In the genomic region with DNA sequence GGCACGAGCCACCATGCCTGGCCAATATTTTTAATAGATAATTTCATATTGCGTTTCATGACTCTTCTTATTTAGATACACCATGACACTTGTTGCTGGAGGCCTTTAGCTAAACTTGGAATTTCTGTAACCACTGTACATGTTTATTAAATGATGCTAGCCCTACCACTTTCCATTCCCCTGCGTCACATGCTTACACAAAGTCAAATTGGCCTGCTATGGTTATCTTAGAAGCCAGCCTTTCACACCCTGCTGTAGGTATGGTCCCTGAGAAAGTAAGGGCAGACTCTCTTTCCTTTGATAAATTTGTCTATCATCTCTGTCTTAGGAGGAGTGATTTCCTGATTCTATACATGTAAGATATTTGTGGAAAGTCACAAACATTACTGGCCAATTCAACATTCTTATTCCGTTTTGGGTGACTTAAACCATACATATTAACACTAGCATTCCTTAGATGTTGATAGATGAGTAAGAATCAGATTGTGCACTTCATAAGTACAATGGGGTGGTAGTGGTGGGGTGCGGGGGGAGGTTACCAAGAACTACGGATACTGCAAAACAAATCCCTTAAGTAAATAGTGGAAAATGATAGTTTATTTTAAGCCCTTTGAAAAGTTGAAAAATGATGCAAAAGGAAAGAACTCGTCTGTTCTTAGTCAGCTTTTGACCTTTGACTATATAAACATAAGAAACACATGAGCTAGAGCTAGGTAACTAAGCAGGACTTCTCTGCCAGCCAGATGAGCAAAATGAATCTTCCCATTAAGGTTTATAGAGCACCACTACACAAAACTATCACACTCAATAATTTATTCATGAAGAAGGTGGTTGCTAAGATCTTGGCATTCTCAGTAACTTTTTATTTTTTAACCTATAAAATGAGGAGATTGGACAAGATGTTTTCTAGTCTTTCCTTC, we compare ENCODE assay signal across 8 cellular contexts. TPM values are rescaled to one million over a fixed set of nuclear protein-coding genes. Genes with fewer than 3 reads are reported as not detected.
DNase-seq lines count a peak whose midpoint lies in the region; ATAC-seq and TF ChIP-seq lines count a peak whose summit lies in the region.

No MANE protein-coding gene starts in this region.

- H3K4me3 ChIP-seq in AG10803 (ENCODE audit: low read length) (no peak overlapping the region), MG63 (no peak overlapping the region), mucosa of rectum (ENCODE audit: low read length in 2 of 2) (no peak overlapping the region), tibial artery (no peak overlapping the region)

- no peak overlapping the region for H2BK15ac ChIP-seq in H9 (ENCODE audit: low read depth, low read length)

- no peak overlapping the region for H4K5ac ChIP-seq in H9 (ENCODE audit: insufficient read length, low read depth, low read length)

- H3K36me3 ChIP-seq in MG63 (no peaks in the 10 kb centered on the region), mucosa of rectum (ENCODE audit: control insufficient read depth in 2 of 2, insufficient read depth in 2 of 2, low read length in 2 of 2) (no peaks in the 10 kb centered on the region), tibial artery (no peaks in the 10 kb centered on the region)

- no peak overlapping the region for H2AFZ ChIP-seq in H9 (ENCODE audit: low read length)

- no peak overlapping the region for H4K8ac ChIP-seq in H9 (replicated peaks; ENCODE audit: insufficient read length, low read depth, low read length)

- H3K27ac ChIP-seq in mucosa of rectum (ENCODE audit: low read depth in 2 of 2, low read length in 2 of 2) (peak overlapping the region; percentile 7 to 67), H9 (ENCODE audit: insufficient read length, low read depth, low read length) (no peak overlapping the region), tibial artery (no peak overlapping the region)

- no peak overlapping the region for H3K4me2 ChIP-seq in H9 (ENCODE audit: insufficient read depth, insufficient read length, low read length)

- H2BK120ac ChIP-seq in H9 (ENCODE audit: low read depth, low read length, poor library complexity, severe bottlenecking) = no peak overlapping the region

- H3K27me3 Mint-ChIP-seq in H9 (ENCODE audit: low read depth) = no peaks in the 10 kb centered on the region

- DNase-seq in AG10803 (ENCODE audit: low read depth) (peak; percentile 48), MG63 (peak; percentile 72), amniotic epithelial cell (ENCODE audit: low read depth) (peak; percentile 80), H9 (no peak), 8988T (no peak), tibial artery (no peak)

- H3K9me3 Mint-ChIP-seq in H9 = no peaks in the 10 kb centered on the region

- no peak overlapping the region for H3K4me3 Mint-ChIP-seq in H9

- H3K27me3 ChIP-seq in MG63 = no peaks in the 10 kb centered on the region
- no peaks in the 10 kb centered on the region for H3K27me3 ChIP-seq in mucosa of rectum (ENCODE audit: control insufficient read depth in 2 of 2, insufficient read depth in 2 of 2, low read length in 2 of 2)
- H3K27me3 ChIP-seq in H9 (ENCODE audit: insufficient read depth, low read length) = no peaks in the 10 kb centered on the region
- no peaks in the 10 kb centered on the region for H3K27me3 ChIP-seq in tibial artery

- no peak for ATAC-seq in GM19397 (IDR thresholded peaks at IDR 0.05; ENCODE audit: unreplicated experiment)

- H3K4ac ChIP-seq in H9 (ENCODE audit: low read depth, low read length) = no peak overlapping the region

- no peaks in the 10 kb centered on the region for H3K79me2 ChIP-seq in H9 (ENCODE audit: insufficient read depth, low read length)

- H3K4me1 ChIP-seq in mucosa of rectum (ENCODE audit: control insufficient read depth in 2 of 2, insufficient read depth in 2 of 2, low read length in 2 of 2) = peaks cover 7 to 14% of the 10 kb centered on the region in 2 donors
- H3K4me1 ChIP-seq in H9 (ENCODE audit: insufficient read depth, low read length) = peaks cover 5% of the 10 kb centered on the region; the same call in 1 of the 2 replicates
- no peaks in the 10 kb centered on the region for H3K4me1 ChIP-seq in tibial artery

- no peaks in the 10 kb centered on the region for H3K79me1 ChIP-seq in H9 (ENCODE audit: insufficient read depth, low read depth, low read length, poor library complexity, severe bottlenecking)

- H2BK12ac ChIP-seq in H9 (ENCODE audit: insufficient read length, low read depth, low read length) = no peak overlapping the region

- H3K4me1 Mint-ChIP-seq in H9 = peaks cover 27 to 38% of the 10 kb centered on the region in 2 experiments

- no peaks in the 10 kb centered on the region for H3K9me3 ChIP-seq in MG63
- no peaks in the 10 kb centered on the region for H3K9me3 ChIP-seq in mucosa of rectum (ENCODE audit: control insufficient read depth in 2 of 2, low read length in 2 of 2)
- no peaks in the 10 kb centered on the region for H3K9me3 ChIP-seq in H9 (ENCODE audit: control insufficient read depth, low read depth, low read length)
- no peaks in the 10 kb centered on the region for H3K9me3 ChIP-seq in tibial artery

- H3K56ac ChIP-seq in H9 (ENCODE audit: insufficient read length, low read depth, low read length) = no peak overlapping the region

- no peak overlapping the region for H3K27ac Mint-ChIP-seq in H9

- H3K36me3 Mint-ChIP-seq in H9 (ENCODE audit: insufficient read depth in 1 of 3, low read depth in 3 of 3) = no peaks in the 10 kb centered on the region

- TF ChIP-seq CTCF in AG10803 (conservative IDR thresholded peaks at IDR 0.05; ENCODE audit: low read length) = no peak
- no peak for TF ChIP-seq CTCF in H9 (conservative IDR thresholded peaks at IDR 0.05)
- TF ChIP-seq CTCF in tibial artery (IDR thresholded peaks at IDR 0.05) = no peak

- peaks cover 2% of the 10 kb centered on the region for H3K23me2 ChIP-seq in H9 (ENCODE audit: insufficient read length, low read depth, low read length, poor library complexity, severe bottlenecking)

- H3T11ph ChIP-seq in H9 (ENCODE audit: low read length) = no peak overlapping the region

- no peak overlapping the region for H3K9ac ChIP-seq in mucosa of rectum (ENCODE audit: low read depth in 1 of 2, low read length in 2 of 2)
- no peak overlapping the region for H3K9ac ChIP-seq in H9 (ENCODE audit: extremely low read depth, insufficient read length, low read length)

- no peak overlapping the region for H3K18ac ChIP-seq in H9 (ENCODE audit: insufficient read length, low read depth, low read length)

- intact Hi-C loops in tibial artery (cut with DNase I; ENCODE audit: low total_unique reads) = no loop called here

- no peaks in the 10 kb centered on the region for H4K20me1 ChIP-seq in H9 (ENCODE audit: control insufficient read depth, insufficient read depth, insufficient read length)

- no peak overlapping the region for H4K91ac ChIP-seq in H9 (ENCODE audit: insufficient read length, low read depth, low read length)

- H2AK5ac ChIP-seq in H9 (ENCODE audit: insufficient read length, low read length) = no peak overlapping the region

- no peak overlapping the region for H2BK5ac ChIP-seq in H9 (ENCODE audit: insufficient read length, low read length)

- H3K23ac ChIP-seq in H9 (ENCODE audit: insufficient read length, low read depth, low read length) = no peak overlapping the region

- H3K14ac ChIP-seq in H9 (ENCODE audit: insufficient read depth, low read length) = no peak overlapping the region

- H2BK20ac ChIP-seq in H9 (ENCODE audit: low read depth, low read length, poor library complexity, severe bottlenecking) = no peak overlapping the region

- WGBS in H9 (ENCODE audit: extremely low coverage, insufficient read length, low lambda C conversion rate) = no CpG with 5 or more reads among the region's 7 CpGs

RNA-seq across cellular contexts. Expression of a gene that starts 7.9 kb away (rescaled TPM):
- 265 and 311 TPM in 2 replicates for total RNA-seq in MG63 (2014; rRNA removed; shearing (Covaris generic); ENCODE audit: low replicate concordance)
- 206 and 207 TPM in 2 replicates for total RNA-seq in H9 (2021)

RNA-seq across cellular contexts. Expression of a gene that starts 42.0 kb away (rescaled TPM):
- 7.8 and 9.6 TPM in 2 replicates for total RNA-seq in MG63 (2014; rRNA removed; shearing (Covaris generic); ENCODE audit: low replicate concordance)
- total RNA-seq in H9 (2021) = 36.0 and 38.9 TPM in 2 replicates

Comparison
In these comparisons a context has a peak if more than half of its experiments do, and no peak if none do; other contexts are left out.
1. DNase-seq: peak in AG10803 (single experiment), MG63 (single experiment) and amniotic epithelial cell (single experiment); none in H9 (single experiment), 8988T (single experiment) and tibial artery (0 of 2).
2. H3K27ac ChIP-seq: peak in mucosa of rectum (2 of 2); none in H9 (single experiment) and tibial artery (0 of 2).